11 cellular contexts compared by ENCODE assay signal in the genomic region with DNA sequence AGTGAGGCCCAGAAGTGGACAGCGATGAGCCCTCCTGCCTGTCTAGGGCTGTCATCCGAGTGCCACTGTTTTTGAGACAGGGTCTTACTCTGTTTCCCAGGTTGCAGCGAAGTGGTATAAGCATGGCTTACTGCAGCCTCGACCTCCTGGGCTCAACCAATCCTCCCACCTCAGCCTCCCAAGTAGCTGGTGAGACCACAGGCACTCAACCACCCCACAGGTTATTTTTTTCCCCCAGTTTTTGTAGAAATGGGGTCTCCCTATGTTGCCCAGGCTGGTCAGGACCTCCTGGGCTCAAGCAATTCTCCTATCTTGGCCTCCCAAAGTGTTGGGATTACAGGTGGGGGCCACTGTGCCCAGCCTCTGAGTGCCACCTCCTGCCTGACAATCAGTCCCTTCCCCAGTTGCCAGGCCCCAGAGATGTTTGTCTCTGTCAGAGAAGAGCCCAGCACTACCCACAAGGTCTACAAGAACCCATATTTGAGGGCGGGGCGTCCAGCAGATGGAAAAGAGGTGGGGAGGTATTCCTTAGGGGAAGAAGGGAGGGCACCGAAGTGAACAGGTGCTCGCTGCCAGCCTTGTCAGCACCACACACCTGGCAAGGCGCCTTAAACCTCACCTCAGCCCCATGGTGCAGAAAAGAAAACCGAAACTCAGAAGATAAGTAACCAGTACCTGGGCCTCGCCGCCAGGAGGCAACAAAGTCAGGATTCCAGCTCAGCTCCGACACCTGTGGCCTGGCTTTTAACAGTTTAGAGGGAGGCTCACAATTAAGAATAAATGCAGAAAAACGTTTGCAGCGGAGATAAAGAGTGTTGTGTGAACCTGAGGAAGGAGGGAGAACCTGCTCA.
DNase-seq lines count a peak whose midpoint lies in the region; ATAC-seq, FAIRE-seq and TF ChIP-seq lines count a peak whose summit lies in the region.
"Had no signal": no experiment of that assay in that cellular context is flagged by ENCODE, and none has a peak within 500 bp of the region (broad histone marks: within the 10 kb centered on the region; RNA-seq: fewer than 3 reads in every experiment).

No MANE protein-coding gene starts in this region.

- intact Hi-C loops in heart left ventricle (cut with DNase I), result loop anchor here in 1 of 10 donors (10.0 kb wide), 1 partner anchor 397 kb away; no protein-coding TSS in a partner anchor

- ATAC-seq in GM18511 (IDR thresholded peaks at IDR 0.05; ENCODE audit: unreplicated experiment), result peak; percentile 90
- ATAC-seq in heart left ventricle, result no peak

- no peaks in the 10 kb centered on the region for H3K36me3 Mint-ChIP-seq in chondrocyte (ENCODE audit: low read depth)
- H3K36me3 Mint-ChIP-seq: natural killer cell treated with Interleukin-12 subunit alpha and Interleukin-12 subunit beta and Interleukin-15 and Interleukin-18, amount 100 ng/mL, for 72 hours had no signal

- H3K4me1 ChIP-seq in small intestine (ENCODE audit: control insufficient read depth in 2 of 2, insufficient read depth in 1 of 2, low read depth in 1 of 2, low read length in 1 of 2) (no peaks in the 10 kb centered on the region), heart left ventricle (peaks cover 0 to 18% (median 4%) of the 10 kb centered on the region in 12 donors)

- FAIRE-seq in small intestine (lab: Jason Lieb, UNC), result no peak
- FAIRE-seq: colon had no signal

- no peak overlapping the region for H3K4me3 Mint-ChIP-seq in chondrocyte (ENCODE audit: unreplicated experiment)
- H3K4me3 Mint-ChIP-seq: natural killer cell treated with Interleukin-12 subunit alpha and Interleukin-12 subunit beta and Interleukin-15 and Interleukin-18, amount 100 ng/mL, for 72 hours had no signal

- H3K27me3 ChIP-seq in small intestine (ENCODE audit: control insufficient read depth in 2 of 2, insufficient read depth in 2 of 2, low read length in 2 of 2), result no peaks in the 10 kb centered on the region
- no peaks in the 10 kb centered on the region for H3K27me3 ChIP-seq in heart left ventricle
- H3K27me3 ChIP-seq: SJSA1 had no signal

- H3K36me3 ChIP-seq in small intestine (ENCODE audit: control insufficient read depth in 2 of 2, insufficient read depth in 2 of 2, low read length in 2 of 2) (no peaks in the 10 kb centered on the region), heart left ventricle (no peaks in the 10 kb centered on the region)
- H3K36me3 ChIP-seq: SJSA1 had no signal

- H3K9me3 ChIP-seq in small intestine (ENCODE audit: control insufficient read depth, low read depth) (no peaks in the 10 kb centered on the region), heart left ventricle (no peaks in the 10 kb centered on the region)
- H3K9me3 ChIP-seq: SJSA1 had no signal

- H3K27ac Mint-ChIP-seq in chondrocyte (ENCODE audit: unreplicated experiment), result no peak overlapping the region
- H3K27ac Mint-ChIP-seq: natural killer cell treated with Interleukin-12 subunit alpha and Interleukin-12 subunit beta and Interleukin-15 and Interleukin-18, amount 100 ng/mL, for 72 hours had no signal

- H3K27ac ChIP-seq in small intestine (ENCODE audit: low read depth in 1 of 2, low read length in 1 of 2) (no peak overlapping the region), heart left ventricle (no peak overlapping the region)
- H3K27ac ChIP-seq: SJSA1 had no signal

- H3K4me1 Mint-ChIP-seq in chondrocyte (ENCODE audit: low read depth), result peaks cover 16% of the 10 kb centered on the region

- TF ChIP-seq CTCF in chondrocyte (IDR thresholded peaks at IDR 0.05), result peak; percentile 65
- no peak for TF ChIP-seq CTCF in heart left ventricle (IDR thresholded peaks at IDR 0.05)

- peaks cover 3% of the 10 kb centered on the region for H3K27me3 Mint-ChIP-seq in chondrocyte (ENCODE audit: low read depth)

- H3K9me3 Mint-ChIP-seq in chondrocyte (ENCODE audit: low read depth), result no peaks in the 10 kb centered on the region
- H3K9me3 Mint-ChIP-seq: natural killer cell treated with Interleukin-12 subunit alpha and Interleukin-12 subunit beta and Interleukin-15 and Interleukin-18, amount 100 ng/mL, for 72 hours had no signal

- TF ChIP-seq POLR2A in heart left ventricle (IDR thresholded peaks at IDR 0.05), result no peak

- H3K4me3 ChIP-seq in small intestine (ENCODE audit: low read depth in 1 of 2, low read length in 2 of 2), result peak overlapping the region in 1 of 2 donors; percentile 20
- H3K4me3 ChIP-seq in heart left ventricle, result no peak overlapping the region
- H3K4me3 ChIP-seq: SJSA1 had no signal

- WGBS in small intestine, 3 donors, result 36 to 64% (median 40%) methylated on average over 15 of the region's 15 CpGs
- WGBS in heart left ventricle, 4 donors, result 83 to 89% (median 86%) methylated on average over 15 of the region's 15 CpGs

- DNase-seq in NCI-H2171 treated with DMSO at 0.1 percent for 48 hours (lab: John Stamatoyannopoulos, UW) (peak; percentile 96), chondrocyte (ENCODE audit: low spot score) (no peak), small intestine (peak; percentile 87), heart left ventricle (no peak), NCI-H146 treated with DMSO at 0.1 percent for 48 hours (lab: John Stamatoyannopoulos, UW; ENCODE audit: unreplicated experiment) (no peak)
- DNase-seq in stimulated activated CD8-positive, alpha-beta memory T cell treated with anti-CD3 and anti-CD28 coated beads, Interleukin-4, amount 100 ng/mL, for 48 hours, result no peak
- DNase-seq: substantia nigra had no signal

Comparison
In these comparisons a context has a peak if more than half of its experiments do, and no peak if none do; other contexts are left out.
1. DNase-seq: peak in NCI-H2171 treated with DMSO at 0.1 percent for 48 hours (single experiment) and small intestine (single experiment); none in chondrocyte (single experiment), stimulated activated CD8-positive, alpha-beta memory T cell treated with anti-CD3 and anti-CD28 coated beads, Interleukin-4, amount 100 ng/mL, for 48 hours (single experiment), heart left ventricle (0 of 5) and NCI-H146 treated with DMSO at 0.1 percent for 48 hours (single experiment).